9 cellular contexts compared by ENCODE assay signal in genomic region chr1:21647431-21648373, GRCh38. TPM values are rescaled to one million over a fixed set of nuclear protein-coding genes. Genes with fewer than 3 reads are reported as not detected.
DNase-seq lines count a peak whose midpoint lies in the region; ATAC-seq and TF ChIP-seq lines count a peak whose summit lies in the region.
"Had no signal": no experiment of that assay in that cellular context is flagged by ENCODE, and none has a peak within 500 bp of the region (broad histone marks: within the 10 kb centered on the region; RNA-seq: fewer than 3 reads in every experiment).

No MANE protein-coding gene starts in this region.

- H3K4me3 Mint-ChIP-seq in activated CD4-positive, alpha-beta T cell treated with anti-CD3 and anti-CD28 coated beads, Interleukin-2, amount 10 ng/mL, durations not matched to agents 7 days and 5 days = no peak overlapping the region
- H3K4me3 Mint-ChIP-seq: T-helper 1 cell treated with Interleukin-12 subunit alpha and Interleukin-12 subunit beta and Interleukin-4 antibody, amounts not matched to agents 30 μg/mL and 1 μg/mL, for 36 hours had no signal

- DNase-seq in AG08395 (ENCODE audit: low spot score) (peak; percentile 81), HEK293T (ENCODE audit: extremely low spot score) (peak; percentile 85), iPS DF 4.7 (ENCODE audit: extremely low read depth, low spot score) (peak; percentile 76), NCI-H774 (lab: John Stamatoyannopoulos, UW) (no peak), lower leg skin (ENCODE audit: low spot score in 2 of 2) (no peak), NCI-H526 (lab: John Stamatoyannopoulos, UW) (no peak)
- peak; percentile 59 for DNase-seq in activated CD4-positive, alpha-beta T cell treated with anti-CD3 and anti-CD28 coated beads, Interleukin-2, amount 10 ng/mL, durations not matched to agents 7 days and 5 days

- TF ChIP-seq POLR2A in lower leg skin (IDR thresholded peaks at IDR 0.05) = no peak

- CTCF ChIA-PET in HEK293T (lab: Yijun Ruan, JAX) = no interaction called here
- CTCF ChIA-PET in activated CD4-positive, alpha-beta T cell treated with anti-CD3 and anti-CD28 coated beads, Interleukin-2, amount 10 ng/mL, durations not matched to agents 7 days and 5 days (lab: Charles Lee) = interaction anchor here (0.7 to 0.9 kb wide), 2 partner anchors 8 to 11 kb away, joined by 3 to 4 read pairs; no protein-coding TSS in a partner anchor

- H3K4me3 ChIP-seq in lower leg skin (ENCODE audit: low read depth, poor library complexity, severe bottlenecking) = no peak overlapping the region

- TF ChIP-seq CTCF in lower leg skin (IDR thresholded peaks at IDR 0.05) = no peak

- no peaks in the 10 kb centered on the region for H3K36me3 Mint-ChIP-seq in activated CD4-positive, alpha-beta T cell treated with anti-CD3 and anti-CD28 coated beads, Interleukin-2, amount 10 ng/mL, durations not matched to agents 7 days and 5 days (ENCODE audit: low read depth)

- H3K4me1 Mint-ChIP-seq in activated CD4-positive, alpha-beta T cell treated with anti-CD3 and anti-CD28 coated beads, Interleukin-2, amount 10 ng/mL, durations not matched to agents 7 days and 5 days = peaks cover 15% of the 10 kb centered on the region

- H3K9me3 Mint-ChIP-seq in activated CD4-positive, alpha-beta T cell treated with anti-CD3 and anti-CD28 coated beads, Interleukin-2, amount 10 ng/mL, durations not matched to agents 7 days and 5 days = no peaks in the 10 kb centered on the region
- H3K9me3 Mint-ChIP-seq: T-helper 1 cell treated with Interleukin-12 subunit alpha and Interleukin-12 subunit beta and Interleukin-4 antibody, amounts not matched to agents 30 μg/mL and 1 μg/mL, for 36 hours had no signal

- H3K27ac Mint-ChIP-seq in activated CD4-positive, alpha-beta T cell treated with anti-CD3 and anti-CD28 coated beads, Interleukin-2, amount 10 ng/mL, durations not matched to agents 7 days and 5 days = no peak overlapping the region
- H3K27ac Mint-ChIP-seq: T-helper 1 cell treated with Interleukin-12 subunit alpha and Interleukin-12 subunit beta and Interleukin-4 antibody, amounts not matched to agents 30 μg/mL and 1 μg/mL, for 36 hours had no signal

- intact Hi-C loops in lower leg skin (cut with DNase I; ENCODE audit: low total_unique reads) = no loop called here

- WGBS in lower leg skin, 2 donors = 43% methylated on average over 19 of the region's 19 CpGs

- POLR2A ChIA-PET in HEK293T (lab: Yijun Ruan, JAX) = no interaction called here
- POLR2A ChIA-PET in activated CD4-positive, alpha-beta T cell treated with anti-CD3 and anti-CD28 coated beads, Interleukin-2, amount 10 ng/mL, durations not matched to agents 7 days and 5 days (lab: Charles Lee) = no interaction called here

- H3K27me3 Mint-ChIP-seq in activated CD4-positive, alpha-beta T cell treated with anti-CD3 and anti-CD28 coated beads, Interleukin-2, amount 10 ng/mL, durations not matched to agents 7 days and 5 days = peaks cover 19% of the 10 kb centered on the region

- no peak for ATAC-seq in GM19463 (IDR thresholded peaks at IDR 0.05; ENCODE audit: unreplicated experiment)

TF ChIP-seq in HEK293T, 16 proteins besides CTCF, POLR2A, EP300 and RAD21:
- TF ChIP-seq FOXA1 (IDR thresholded peaks at IDR 0.05) (no peak), ELF4 (IDR thresholded peaks at IDR 0.05) (no peak), BHLHE40 (IDR thresholded peaks at IDR 0.05; ENCODE audit: borderline replicate concordance) (no peak)
- TF ChIP-seq, protein P1, sequence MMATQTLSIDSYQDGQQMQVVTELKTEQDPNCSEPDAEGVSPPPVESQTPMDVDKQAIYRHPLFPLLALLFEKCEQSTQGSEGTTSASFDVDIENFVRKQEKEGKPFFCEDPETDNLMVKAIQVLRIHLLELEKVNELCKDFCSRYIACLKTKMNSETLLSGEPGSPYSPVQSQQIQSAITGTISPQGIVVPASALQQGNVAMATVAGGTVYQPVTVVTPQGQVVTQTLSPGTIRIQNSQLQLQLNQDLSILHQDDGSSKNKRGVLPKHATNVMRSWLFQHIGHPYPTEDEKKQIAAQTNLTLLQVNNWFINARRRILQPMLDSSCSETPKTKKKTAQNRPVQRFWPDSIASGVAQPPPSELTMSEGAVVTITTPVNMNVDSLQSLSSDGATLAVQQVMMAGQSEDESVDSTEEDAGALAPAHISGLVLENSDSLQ (IDR thresholded peaks at IDR 0.05) = peak; percentile 92

RNA-seq across cellular contexts. Expression of gene RAP1GAP, which starts 21.5 kb away (rescaled TPM):
- under 1 TPM; 0.17 to 0.32 TPM for total RNA-seq in activated CD4-positive, alpha-beta T cell treated with anti-CD3 and anti-CD28 coated beads, Interleukin-2, amount 10 ng/mL, durations not matched to agents 7 days and 5 days
- 1 to 10 TPM; 1.3 to 4.0 (median 2.6) TPM for total RNA-seq in lower leg skin

Comparison
In these comparisons a context has a peak if more than half of its experiments do, and no peak if none do; other contexts are left out.
1. DNase-seq: peak in AG08395 (single experiment), HEK293T (single experiment), activated CD4-positive, alpha-beta T cell treated with anti-CD3 and anti-CD28 coated beads, Interleukin-2, amount 10 ng/mL, durations not matched to agents 7 days and 5 days (single experiment) and iPS DF 4.7 (single experiment); none in NCI-H774 (single experiment), lower leg skin (0 of 2) and NCI-H526 (0 of 2).